18 cellular contexts compared by ENCODE assay signal in the genomic region with DNA sequence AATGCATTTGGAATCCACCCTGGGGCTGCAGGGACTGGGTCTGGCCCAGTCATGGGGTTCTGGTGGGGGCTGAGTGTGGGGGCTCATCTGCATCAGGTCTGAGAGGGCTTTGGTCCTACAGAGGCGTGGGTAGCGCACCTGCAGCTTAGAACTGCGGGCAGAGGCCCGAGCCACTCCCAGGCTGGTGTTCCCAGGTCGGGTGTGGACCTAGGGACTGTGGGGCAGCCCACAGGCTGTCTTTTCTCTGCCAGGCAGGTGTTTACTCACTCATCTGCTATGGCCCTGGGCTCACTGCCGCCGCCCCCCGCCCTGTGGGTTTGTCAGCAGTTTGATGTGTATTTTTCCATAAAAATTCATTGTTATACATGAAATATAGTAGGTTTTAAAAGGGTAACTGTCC. TPM values are rescaled to one million over a fixed set of nuclear protein-coding genes. Genes with fewer than 3 reads are reported as not detected.
"Had no signal": no experiment of that assay in that cellular context is flagged by ENCODE, and none has a peak within 500 bp of the region (broad histone marks: within the 10 kb centered on the region; RNA-seq: fewer than 3 reads in every experiment).

No MANE protein-coding gene starts in this region.

- ATAC-seq: effector memory CD8-positive, alpha-beta T cell; foreskin keratinocyte; lower lobe of right lung; psoas muscle had no signal

- H3K9ac ChIP-seq: neural progenitor cell, parathyroid adenoma had no signal

- H3K27ac ChIP-seq: epithelial cell of prostate, foreskin keratinocyte, left ventricle myocardium inferior, lower lobe of right lung, neural progenitor cell, parathyroid adenoma, psoas muscle, right lobe of liver, skin epidermis, stomach, thoracic aorta had no signal

- H3K27me3 ChIP-seq: foreskin keratinocyte, neural progenitor cell, right lobe of liver had no signal

- DNase-seq: effector memory CD8-positive, alpha-beta T cell; foreskin keratinocyte; left ventricle myocardium inferior; lower lobe of right lung; occipital lobe; psoas muscle; retina; right lobe of liver; stimulated activated CD4-positive, alpha-beta T cell treated with anti-CD3 and anti-CD28 coated beads, Interleukin-12 subunit alpha, Interleukin-12 subunit beta, amount 100 ng/mL, for 4 hours; stimulated activated naive CD4-positive, alpha-beta T cell; stomach; substantia nigra; trophoblast cell had no signal

- H3K36me3 ChIP-seq: left ventricle myocardium inferior, lower lobe of right lung, neural progenitor cell, right lobe of liver, thoracic aorta had no signal

- H3K9me3 ChIP-seq: left ventricle myocardium inferior, lower lobe of right lung, psoas muscle, right lobe of liver, stomach, thoracic aorta had no signal

- H3K4me1 ChIP-seq: foreskin keratinocyte, left ventricle myocardium inferior, lower lobe of right lung, parathyroid adenoma, psoas muscle, right lobe of liver, stomach had no signal

- H3K4me3 ChIP-seq: left ventricle myocardium inferior, lower lobe of right lung, neural progenitor cell, psoas muscle, right lobe of liver, skin epidermis, stomach, thoracic aorta had no signal

RNA-seq across cellular contexts. Expression of a gene that starts 27.0 kb away (rescaled TPM):
- total RNA-seq: foreskin keratinocyte had no signal
- polyA plus RNA-seq: foreskin keratinocyte had no signal
